In the genomic region with DNA sequence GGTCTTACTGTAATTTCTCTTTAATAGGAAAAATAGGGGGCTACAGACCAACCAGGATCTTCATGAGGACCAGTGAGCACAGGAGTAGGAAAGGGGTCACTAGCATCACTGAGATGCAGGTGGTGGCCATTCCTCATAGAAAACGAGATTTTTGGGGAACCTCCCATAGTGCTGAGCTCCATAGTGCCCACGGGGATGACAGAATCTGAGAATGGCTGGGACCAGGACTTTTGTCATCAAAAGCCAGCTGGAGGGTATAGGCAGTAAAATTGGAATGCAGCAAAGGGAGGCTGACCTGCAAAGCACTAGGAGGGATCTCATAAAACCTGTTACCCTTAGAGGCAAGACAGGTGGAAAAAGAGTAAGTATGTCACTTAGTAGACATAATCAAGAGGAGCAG, we compare ENCODE assay signal across 1 cellular context.
TF ChIP-seq lines count a peak whose summit lies in the region.

No MANE protein-coding gene starts in this region.

TF ChIP-seq in GM12878, 131 proteins besides CTCF, POLR2A, EP300 and RAD21:
- TF ChIP-seq STAT3 (IDR thresholded peaks at IDR 0.05; ENCODE audit: low read depth, low read length) = no peak
- TF ChIP-seq SIN3A (IDR thresholded peaks at IDR 0.05; ENCODE audit: low read depth, low read length) = no peak
- TF ChIP-seq, protein P1, sequence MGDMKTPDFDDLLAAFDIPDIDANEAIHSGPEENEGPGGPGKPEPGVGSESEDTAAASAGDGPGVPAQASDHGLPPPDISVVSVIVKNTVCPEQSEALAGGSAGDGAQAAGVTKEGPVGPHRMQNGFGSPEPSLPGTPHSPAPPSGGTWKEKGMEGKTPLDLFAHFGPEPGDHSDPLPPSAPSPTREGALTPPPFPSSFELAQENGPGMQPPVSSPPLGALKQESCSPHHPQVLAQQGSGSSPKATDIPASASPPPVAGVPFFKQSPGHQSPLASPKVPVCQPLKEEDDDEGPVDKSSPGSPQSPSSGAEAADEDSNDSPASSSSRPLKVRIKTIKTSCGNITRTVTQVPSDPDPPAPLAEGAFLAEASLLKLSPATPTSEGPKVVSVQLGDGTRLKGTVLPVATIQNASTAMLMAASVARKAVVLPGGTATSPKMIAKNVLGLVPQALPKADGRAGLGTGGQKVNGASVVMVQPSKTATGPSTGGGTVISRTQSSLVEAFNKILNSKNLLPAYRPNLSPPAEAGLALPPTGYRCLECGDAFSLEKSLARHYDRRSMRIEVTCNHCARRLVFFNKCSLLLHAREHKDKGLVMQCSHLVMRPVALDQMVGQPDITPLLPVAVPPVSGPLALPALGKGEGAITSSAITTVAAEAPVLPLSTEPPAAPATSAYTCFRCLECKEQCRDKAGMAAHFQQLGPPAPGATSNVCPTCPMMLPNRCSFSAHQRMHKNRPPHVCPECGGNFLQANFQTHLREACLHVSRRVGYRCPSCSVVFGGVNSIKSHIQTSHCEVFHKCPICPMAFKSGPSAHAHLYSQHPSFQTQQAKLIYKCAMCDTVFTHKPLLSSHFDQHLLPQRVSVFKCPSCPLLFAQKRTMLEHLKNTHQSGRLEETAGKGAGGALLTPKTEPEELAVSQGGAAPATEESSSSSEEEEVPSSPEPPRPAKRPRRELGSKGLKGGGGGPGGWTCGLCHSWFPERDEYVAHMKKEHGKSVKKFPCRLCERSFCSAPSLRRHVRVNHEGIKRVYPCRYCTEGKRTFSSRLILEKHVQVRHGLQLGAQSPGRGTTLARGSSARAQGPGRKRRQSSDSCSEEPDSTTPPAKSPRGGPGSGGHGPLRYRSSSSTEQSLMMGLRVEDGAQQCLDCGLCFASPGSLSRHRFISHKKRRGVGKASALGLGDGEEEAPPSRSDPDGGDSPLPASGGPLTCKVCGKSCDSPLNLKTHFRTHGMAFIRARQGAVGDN (IDR thresholded peaks at IDR 0.05) = no peak
- TF ChIP-seq, protein P2, sequence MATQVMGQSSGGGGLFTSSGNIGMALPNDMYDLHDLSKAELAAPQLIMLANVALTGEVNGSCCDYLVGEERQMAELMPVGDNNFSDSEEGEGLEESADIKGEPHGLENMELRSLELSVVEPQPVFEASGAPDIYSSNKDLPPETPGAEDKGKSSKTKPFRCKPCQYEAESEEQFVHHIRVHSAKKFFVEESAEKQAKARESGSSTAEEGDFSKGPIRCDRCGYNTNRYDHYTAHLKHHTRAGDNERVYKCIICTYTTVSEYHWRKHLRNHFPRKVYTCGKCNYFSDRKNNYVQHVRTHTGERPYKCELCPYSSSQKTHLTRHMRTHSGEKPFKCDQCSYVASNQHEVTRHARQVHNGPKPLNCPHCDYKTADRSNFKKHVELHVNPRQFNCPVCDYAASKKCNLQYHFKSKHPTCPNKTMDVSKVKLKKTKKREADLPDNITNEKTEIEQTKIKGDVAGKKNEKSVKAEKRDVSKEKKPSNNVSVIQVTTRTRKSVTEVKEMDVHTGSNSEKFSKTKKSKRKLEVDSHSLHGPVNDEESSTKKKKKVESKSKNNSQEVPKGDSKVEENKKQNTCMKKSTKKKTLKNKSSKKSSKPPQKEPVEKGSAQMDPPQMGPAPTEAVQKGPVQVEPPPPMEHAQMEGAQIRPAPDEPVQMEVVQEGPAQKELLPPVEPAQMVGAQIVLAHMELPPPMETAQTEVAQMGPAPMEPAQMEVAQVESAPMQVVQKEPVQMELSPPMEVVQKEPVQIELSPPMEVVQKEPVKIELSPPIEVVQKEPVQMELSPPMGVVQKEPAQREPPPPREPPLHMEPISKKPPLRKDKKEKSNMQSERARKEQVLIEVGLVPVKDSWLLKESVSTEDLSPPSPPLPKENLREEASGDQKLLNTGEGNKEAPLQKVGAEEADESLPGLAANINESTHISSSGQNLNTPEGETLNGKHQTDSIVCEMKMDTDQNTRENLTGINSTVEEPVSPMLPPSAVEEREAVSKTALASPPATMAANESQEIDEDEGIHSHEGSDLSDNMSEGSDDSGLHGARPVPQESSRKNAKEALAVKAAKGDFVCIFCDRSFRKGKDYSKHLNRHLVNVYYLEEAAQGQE (IDR thresholded peaks at IDR 0.05; ENCODE audit: low read depth, low read length) = no peak
- no peak for TF ChIP-seq FOXM1 (IDR thresholded peaks at IDR 0.05; ENCODE audit: low read depth, low read length)
- no peak for TF ChIP-seq HCFC1 (IDR thresholded peaks at IDR 0.05; ENCODE audit: low read length)
- TF ChIP-seq MEF2A (IDR thresholded peaks at IDR 0.05; ENCODE audit: insufficient read depth, low read depth, low read length) = no peak
- no peak for TF ChIP-seq TBL1XR1 (IDR thresholded peaks at IDR 0.05; ENCODE audit: low read depth, low read length)
- TF ChIP-seq NKRF (conservative IDR thresholded peaks at IDR 0.05) = no peak
- no peak for TF ChIP-seq IKZF2 (IDR thresholded peaks at IDR 0.05)
- no peak for TF ChIP-seq SUPT20H (IDR thresholded peaks at IDR 0.05; ENCODE audit: borderline replicate concordance, control insufficient read depth, low read depth, low read length)
- TF ChIP-seq WRNIP1 (IDR thresholded peaks at IDR 0.05; ENCODE audit: borderline replicate concordance, low read depth, low read length) = no peak
- TF ChIP-seq E4F1 (IDR thresholded peaks at IDR 0.05; ENCODE audit: borderline replicate concordance, partially characterized antibody) = no peak
TF ChIP-seq in GM12878: peak in this region for 0.
